ENCODE assay signal across 31 cellular contexts in the genomic region with DNA sequence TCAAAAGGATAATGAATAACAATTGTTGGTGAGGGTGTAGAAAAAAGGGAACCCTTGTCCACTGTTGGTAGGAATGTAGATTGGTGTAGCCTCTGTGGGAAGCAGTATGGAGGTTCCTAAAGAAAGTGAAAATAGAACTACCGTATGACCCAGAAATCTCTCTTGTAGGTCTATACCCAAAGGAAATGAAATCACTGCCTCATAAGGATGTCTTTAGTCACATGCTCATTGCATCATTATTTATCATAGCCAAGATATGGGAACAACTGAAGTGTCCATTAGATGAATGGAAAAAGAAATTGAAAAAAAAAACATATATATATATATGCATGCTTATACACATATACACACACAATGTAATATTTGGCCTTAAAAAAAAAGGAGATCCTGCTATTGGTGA.
"Had no signal": no experiment of that assay in that cellular context is flagged by ENCODE, and none has a peak within 500 bp of the region (broad histone marks: within the 10 kb centered on the region; RNA-seq: fewer than 3 reads in every experiment).

No MANE protein-coding gene starts in this region.

- H3K4me2 ChIP-seq: hepatocyte, smooth muscle cell had no signal

- H3K27me3 ChIP-seq: cardiac muscle cell, dorsolateral prefrontal cortex, gastroesophageal sphincter, hepatocyte, ovary, sigmoid colon, stomach, thyroid gland, upper lobe of left lung had no signal

- H3K27ac ChIP-seq: cardiac muscle cell, coronary artery, dorsolateral prefrontal cortex, gastroesophageal sphincter, hepatocyte, ovary, prostate gland, sigmoid colon, stomach, thyroid gland, upper lobe of left lung, VCaP had no signal

- H3K9me3 ChIP-seq: gastroesophageal sphincter, ovary, prostate gland, sigmoid colon, stomach, thyroid gland, upper lobe of left lung had no signal

- H3K4me3 ChIP-seq: cardiac muscle cell, coronary artery, dorsolateral prefrontal cortex, gastroesophageal sphincter, hepatocyte, ovary, prostate gland, sigmoid colon, smooth muscle cell, stomach, thyroid gland, upper lobe of left lung had no signal

- DNase-seq: activated CD4-positive, alpha-beta T cell treated with anti-CD3 and anti-CD28 coated beads for 4 hours; activated CD4-positive, alpha-beta T cell treated with anti-CD3 and anti-CD28 coated beads, Interleukin-2, amount 50 U/mL, for 4 hours; activated naive CD4-positive, alpha-beta T cell treated with Interleukin-2 at 50 U/mL for 16 hours; activated T-cell treated with anti-CD3 and anti-CD28 coated beads for 4 hours; activated T-cell treated with anti-CD3 and anti-CD28 coated beads, Interleukin-2, amount 50 U/mL, for 72 hours; anterior cingulate cortex; cerebellar nuclear complex; dorsolateral prefrontal cortex; effector memory CD8-positive, alpha-beta T cell; erythroblast; islet precursor cell; left cardiac atrium; midbrain; naive thymus-derived CD4-positive, alpha-beta T cell; ovary; retina; sigmoid colon; stimulated activated CD4-positive, alpha-beta T cell treated with anti-CD3 and anti-CD28 coated beads, Interleukin-1b, Interleukin-23, amount 100 ng/mL, for 48 hours; stimulated activated CD4-positive, alpha-beta T cell treated with anti-CD3 and anti-CD28 coated beads, Interleukin-4, amount 100 ng/mL, for 4 hours; stimulated activated CD8-positive, alpha-beta memory T cell treated with anti-CD3 and anti-CD28 coated beads, Interleukin-4, amount 100 ng/mL, for 48 hours; stomach; thyroid gland; upper lobe of left lung had no signal

- H3K4me1 ChIP-seq: gastroesophageal sphincter, prostate gland, stomach, thyroid gland, upper lobe of left lung had no signal

- ATAC-seq: activated T-cell treated with anti-CD3 and anti-CD28 coated beads, Interleukin-2, amount 50 U/mL, for 72 hours; effector memory CD8-positive, alpha-beta T cell; gastroesophageal sphincter; left cardiac atrium; naive thymus-derived CD4-positive, alpha-beta T cell; stimulated activated memory B cell treated with anti-CD40 and anti-IgM and Interleukin-4, amounts not matched to agents 10 μg/mL and 1 μg/mL and 100 μg/mL, for 72 hours had no signal

- H2AFZ ChIP-seq: hepatocyte had no signal

- H3K36me3 ChIP-seq: cardiac muscle cell, ovary, prostate gland, sigmoid colon, stomach, thyroid gland, upper lobe of left lung had no signal

- H3K79me2 ChIP-seq: hepatocyte had no signal
